ENCODE assay signal across 8 cellular contexts in genomic region chr19:10870501-10870954, GRCh38. TPM values are rescaled to one million over a fixed set of nuclear protein-coding genes. Genes with fewer than 3 reads are reported as not detected.
A peak's percentile ranks its signal among the peaks of the same experiment; 100 is the strongest.
DNase-seq lines count a peak whose midpoint lies in the region; ATAC-seq and TF ChIP-seq lines count a peak whose summit lies in the region.

No MANE protein-coding gene starts in this region.

- DNase-seq in activated T-cell treated with anti-CD3 and anti-CD28 coated beads, Interleukin-2, amount 50 U/mL, for 72 hours: no peak
- DNase-seq in activated T-cell treated with anti-CD3 and anti-CD28 coated beads for 4 hours (no peak), ascending aorta (ENCODE audit: low spot score in 2 of 2) (no peak), right lobe of liver (no peak), type B pancreatic cell (ENCODE audit: extremely low spot score, unreplicated experiment) (no peak), activated gamma-delta T cell (lab: John Stamatoyannopoulos, UW) (no peak), medulla oblongata (ENCODE audit: extremely low spot score) (no peak)

- peaks cover 40% of the 10 kb centered on the region for H3K4me1 Mint-ChIP-seq in activated T-cell treated with anti-CD3 and anti-CD28 coated beads, Interleukin-2, amount 50 U/mL, for 72 hours (ENCODE audit: low read depth)
- peaks cover 9% of the 10 kb centered on the region for H3K4me1 Mint-ChIP-seq in type B pancreatic cell (ENCODE audit: unreplicated experiment)

- H3K27ac Mint-ChIP-seq in activated T-cell treated with anti-CD3 and anti-CD28 coated beads, Interleukin-2, amount 50 U/mL, for 72 hours: peak overlapping the region; percentile 54
- H3K27ac Mint-ChIP-seq in type B pancreatic cell: peak overlapping the region; percentile 92

- H3K36me3 ChIP-seq in ascending aorta (no peaks in the 10 kb centered on the region), right lobe of liver (no peaks in the 10 kb centered on the region)

- peak overlapping the region; percentile 55 to 79 for H3K27ac ChIP-seq in ascending aorta
- peak overlapping the region in 1 of 3 donors; percentile 51 for H3K27ac ChIP-seq in right lobe of liver

- ATAC-seq in activated T-cell treated with anti-CD3 and anti-CD28 coated beads, Interleukin-2, amount 50 U/mL, for 72 hours (replicated peaks in 1 of 2): no peak
- ATAC-seq in right lobe of liver (no peak), HG03469 (IDR thresholded peaks at IDR 0.05; ENCODE audit: unreplicated experiment) (no peak)

- H3K9me3 ChIP-seq in ascending aorta (no peaks in the 10 kb centered on the region), right lobe of liver (no peaks in the 10 kb centered on the region)

- no peaks in the 10 kb centered on the region for H3K27me3 Mint-ChIP-seq in activated T-cell treated with anti-CD3 and anti-CD28 coated beads, Interleukin-2, amount 50 U/mL, for 72 hours (ENCODE audit: low read depth)
- H3K27me3 Mint-ChIP-seq in type B pancreatic cell: no peaks in the 10 kb centered on the region

- H3K4me3 ChIP-seq in ascending aorta (peak overlapping the region; percentile 31 to 66), right lobe of liver (peak overlapping the region; percentile 23 to 55 (median 42))

- no peak for TF ChIP-seq POLR2A in right lobe of liver (IDR thresholded peaks at IDR 0.05)

- H3K4me1 ChIP-seq in ascending aorta: peaks cover 3 to 6% of the 10 kb centered on the region in 2 donors
- peaks cover 0 to 8% (median 0%) of the 10 kb centered on the region in 4 donors for H3K4me1 ChIP-seq in right lobe of liver

- H3K4me3 Mint-ChIP-seq in activated T-cell treated with anti-CD3 and anti-CD28 coated beads, Interleukin-2, amount 50 U/mL, for 72 hours: peak overlapping the region; percentile 76 to 92
- peak overlapping the region; percentile 92 for H3K4me3 Mint-ChIP-seq in type B pancreatic cell

- intact Hi-C loops in ascending aorta (cut with DNase I): loop anchor here (2.0 to 5.0 kb wide), 2 partner anchors 216 to 667 kb away; partner anchors contain the start of genes CNN1 and ILF3
- intact Hi-C loops in right lobe of liver (cut with DNase I): loop anchor here (5.0 to 10.0 kb wide), 2 partner anchors 52 to 54 kb away; partner anchors contain the start of genes TIMM29 (in 1 of the 2) and YIPF2 (in 1 of the 2)

- H3K36me3 Mint-ChIP-seq in activated T-cell treated with anti-CD3 and anti-CD28 coated beads, Interleukin-2, amount 50 U/mL, for 72 hours (ENCODE audit: insufficient read depth in 2 of 2): peaks cover 0 to 4% of the 10 kb centered on the region in 2 donors
- no peaks in the 10 kb centered on the region for H3K36me3 Mint-ChIP-seq in type B pancreatic cell

- TF ChIP-seq CTCF in ascending aorta (IDR thresholded peaks at IDR 0.05) (no peak), right lobe of liver (IDR thresholded peaks at IDR 0.05) (no peak), type B pancreatic cell (conservative IDR thresholded peaks at IDR 0.05) (no peak)

- no peaks in the 10 kb centered on the region for H3K9me3 Mint-ChIP-seq in activated T-cell treated with anti-CD3 and anti-CD28 coated beads, Interleukin-2, amount 50 U/mL, for 72 hours
- H3K9me3 Mint-ChIP-seq in type B pancreatic cell: no peaks in the 10 kb centered on the region

- H3K27me3 ChIP-seq in ascending aorta: no peaks in the 10 kb centered on the region
- H3K27me3 ChIP-seq in right lobe of liver: no peaks in the 10 kb centered on the region

- WGBS in right lobe of liver (ENCODE audit: insufficient coverage, low coverage, low lambda C conversion rate, missing lambda C conversion rate): 8% methylated on average over 11 of the region's 22 CpGs

RNA-seq across cellular contexts. Expression of gene CARM1, which starts 0.8 kb away (rescaled TPM):
- total RNA-seq in activated T-cell treated with anti-CD3 and anti-CD28 coated beads, Interleukin-2, amount 50 U/mL, for 72 hours: 10 to 100 TPM; 85.0 to 99.5 TPM
- 22.9 TPM for total RNA-seq in ascending aorta
- total RNA-seq in right lobe of liver: 10 to 100 TPM; 13.7 to 20.5 (median 17.5) TPM
- 81.9 and 104 TPM in 2 replicates for total RNA-seq in type B pancreatic cell (ENCODE audit: low replicate concordance)

RNA-seq across cellular contexts. Expression of gene C19orf38, which starts 22.3 kb away (rescaled TPM):
- 1 to 10 TPM; 6.2 to 9.9 TPM for total RNA-seq in activated T-cell treated with anti-CD3 and anti-CD28 coated beads, Interleukin-2, amount 50 U/mL, for 72 hours
- not detected for total RNA-seq in ascending aorta
- 1 to 10 TPM in 5 of 6 experiments, under 1 TPM in 1; 0.58 to 2.7 (median 1.4) TPM for total RNA-seq in right lobe of liver
- 0.45 and 1.1 TPM in 2 replicates for total RNA-seq in type B pancreatic cell (ENCODE audit: low replicate concordance)

RNA-seq across cellular contexts. Expression of gene TMED1, which starts 34.5 kb away (rescaled TPM):
- 10 to 100 TPM; 19.6 to 21.1 TPM for total RNA-seq in activated T-cell treated with anti-CD3 and anti-CD28 coated beads, Interleukin-2, amount 50 U/mL, for 72 hours
- total RNA-seq in ascending aorta: 25.0 TPM
- total RNA-seq in right lobe of liver: 10 to 100 TPM; 19.1 to 24.1 (median 21.7) TPM
- 23.0 and 30.9 TPM in 2 replicates for total RNA-seq in type B pancreatic cell (ENCODE audit: low replicate concordance)

RNA-seq across cellular contexts. Expression of gene YIPF2, which starts 57.9 kb away (rescaled TPM):
- 10 to 100 TPM; 47.0 to 47.9 TPM for total RNA-seq in activated T-cell treated with anti-CD3 and anti-CD28 coated beads, Interleukin-2, amount 50 U/mL, for 72 hours
- total RNA-seq in ascending aorta (139 TPM), right lobe of liver (10 to 100 TPM; 23.5 to 46.1 (median 31.4) TPM), type B pancreatic cell (ENCODE audit: low replicate concordance) (58.5 and 124 TPM in 2 replicates)

RNA-seq across cellular contexts. Expression of gene TIMM29, which starts 58.1 kb away (rescaled TPM):
- total RNA-seq in activated T-cell treated with anti-CD3 and anti-CD28 coated beads, Interleukin-2, amount 50 U/mL, for 72 hours: 10 to 100 TPM; 20.3 to 20.9 TPM
- total RNA-seq in ascending aorta (66.9 TPM), right lobe of liver (10 to 100 TPM; 10.2 to 15.7 (median 11.6) TPM), type B pancreatic cell (ENCODE audit: low replicate concordance) (31.8 and 33.7 TPM in 2 replicates)
